10 cellular contexts compared by ENCODE assay signal in the genomic region with DNA sequence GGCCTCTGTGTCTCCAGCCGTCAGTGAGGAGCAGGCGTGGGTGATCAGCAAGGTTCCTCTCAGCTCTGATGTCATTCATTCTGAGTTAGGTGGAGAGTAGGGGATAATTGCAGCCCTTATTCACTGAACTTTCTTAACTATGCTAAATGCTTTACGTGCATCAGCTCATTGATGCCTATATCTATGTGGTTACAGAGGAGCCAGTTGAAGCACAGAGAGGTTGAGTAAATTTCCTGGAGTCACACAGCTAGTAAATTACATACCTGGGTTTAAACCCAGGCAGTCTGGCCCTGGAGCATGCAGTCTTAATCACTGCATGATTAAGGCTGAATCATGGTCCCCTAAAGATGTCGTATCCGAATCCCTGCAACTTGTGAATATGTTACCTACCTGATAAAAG.
DNase-seq lines count a peak whose midpoint lies in the region; ATAC-seq and TF ChIP-seq lines count a peak whose summit lies in the region.
"Had no signal": no experiment of that assay in that cellular context is flagged by ENCODE, and none has a peak within 500 bp of the region (broad histone marks: within the 10 kb centered on the region; RNA-seq: fewer than 3 reads in every experiment).

No MANE protein-coding gene starts in this region.

- peak overlapping the region; percentile 62 for H3K4me2 ChIP-seq in PC-3 (ENCODE audit: low read length)

- H3K79me2 ChIP-seq in PC-3 (ENCODE audit: low read length), result no peaks in the 10 kb centered on the region

- H3K36me3 Mint-ChIP-seq in effector memory CD8-positive, alpha-beta T cell (ENCODE audit: insufficient read depth), result peaks cover 25% of the 10 kb centered on the region
- no peaks in the 10 kb centered on the region for H3K36me3 Mint-ChIP-seq in Calu3 (ENCODE audit: insufficient read depth, unreplicated experiment)

- POLR2A ChIA-PET in PC-3 (lab: Charles Lee; ENCODE audit: unreplicated experiment), result no interaction called here

- CTCF ChIA-PET in PC-3 (lab: Charles Lee) (no interaction called here), Calu3 (lab: Charles Lee) (no interaction called here)

- H3K4me3 Mint-ChIP-seq in effector memory CD8-positive, alpha-beta T cell, result peak overlapping the region; percentile 82 to 87
- no peak overlapping the region for H3K4me3 Mint-ChIP-seq in Calu3 (ENCODE audit: low read depth, unreplicated experiment)
- H3K4me3 Mint-ChIP-seq: dendritic cell treated with granulocyte-macrophage colony-stimulating factor and Interleukin-4, amounts not matched to agents 40 ng/mL and 50 ng/mL, for 4 days had no signal

- peaks cover 52% of the 10 kb centered on the region for H3K4me1 ChIP-seq in PC-3 (ENCODE audit: insufficient read depth, low read length)

- no peaks in the 10 kb centered on the region for H3K9me2 ChIP-seq in PC-3 (replicated peaks; ENCODE audit: low read length)

- H3K27me3 ChIP-seq in PC-3 (ENCODE audit: low read length), result no peaks in the 10 kb centered on the region

- no TSS peak for BruUV-seq in PC-3 (replicated peaks; lab: Mats Ljungman, UMichigan)
- no TSS peak for BruUV-seq in Calu3 (replicated peaks; lab: Mats Ljungman, UMichigan)

- peak; percentile 69 for ATAC-seq in activated CD4-positive, CD25-positive, alpha-beta regulatory T cell treated with anti-CD3 and anti-CD28 coated beads, Interleukin-2, amount 50 U/mL, for 24 hours
- ATAC-seq in PC-3, result 0 out of 2 replicates have a peak, but pooled peaks have one; percentile 10
- ATAC-seq in effector memory CD8-positive, alpha-beta T cell (replicated peaks), result no peak
- ATAC-seq in stimulated activated naive CD8-positive, alpha-beta T cell treated with anti-CD3 and anti-CD28 coated beads, Interleukin-15, Interleukin-2, amounts not matched to agents 100 U/mL and 50 U/mL, for 24 hours, result peak; percentile 57
- ATAC-seq in esophagus mucosa, result no peak

- intact Hi-C loops in PC-3 (cut with micrococcal nuclease) (loop anchor here (2.0 to 10.0 kb wide), 3 partner anchors 100 to 235 kb away; partner anchors contain the start of genes GRK5 and RGS10), Calu3 (cut with micrococcal nuclease; ENCODE audit: unreplicated experiment) (no loop called here)

- no peaks in the 10 kb centered on the region for H3K9me3 ChIP-seq in PC-3 (ENCODE audit: low read length)

- no peaks in the 10 kb centered on the region for H3K27me3 Mint-ChIP-seq in effector memory CD8-positive, alpha-beta T cell
- peaks cover 13% of the 10 kb centered on the region for H3K27me3 Mint-ChIP-seq in Calu3 (ENCODE audit: unreplicated experiment)
- H3K27me3 Mint-ChIP-seq: progenitor cell of endocrine pancreas had no signal

- H3K27ac ChIP-seq in PC-3 (ENCODE audit: low read length), result peak overlapping the region; percentile 65

- peaks cover 5% of the 10 kb centered on the region for H3F3A ChIP-seq in PC-3 (ENCODE audit: low read length, unreplicated experiment)

- TF ChIP-seq CTCF in PC-3 (conservative IDR thresholded peaks at IDR 0.05; ENCODE audit: low read depth, low read length) (no peak), Calu3 (IDR thresholded peaks at IDR 0.05; ENCODE audit: unreplicated experiment) (no peak)

- H3K4me1 Mint-ChIP-seq in effector memory CD8-positive, alpha-beta T cell (ENCODE audit: low read depth in 2 of 2), result peaks cover 52 to 60% of the 10 kb centered on the region in 2 donors
- no peaks in the 10 kb centered on the region for H3K4me1 Mint-ChIP-seq in Calu3 (ENCODE audit: low read depth, unreplicated experiment)

- no peaks in the 10 kb centered on the region for H3K36me3 ChIP-seq in PC-3 (ENCODE audit: low read depth, low read length)

- peak overlapping the region; percentile 98 to 99 for H3K27ac Mint-ChIP-seq in effector memory CD8-positive, alpha-beta T cell
- no peak overlapping the region for H3K27ac Mint-ChIP-seq in Calu3 (ENCODE audit: unreplicated experiment)
- H3K27ac Mint-ChIP-seq: dendritic cell treated with granulocyte-macrophage colony-stimulating factor and Interleukin-4, amounts not matched to agents 40 ng/mL and 50 ng/mL, for 4 days; progenitor cell of endocrine pancreas had no signal

- no peak overlapping the region for H2AFZ ChIP-seq in PC-3 (ENCODE audit: low read length)

- DNase-seq in activated CD4-positive, CD25-positive, alpha-beta regulatory T cell (lab: John Stamatoyannopoulos, UW), result no peak
- DNase-seq in PC-3 (peak; percentile 55), NCI-H1436 treated with DMSO at 0.1 percent for 48 hours (lab: John Stamatoyannopoulos, UW) (no peak), Calu3 (no peak)
- no peak for DNase-seq in effector memory CD8-positive, alpha-beta T cell
- no peak for DNase-seq in stimulated activated naive CD8-positive, alpha-beta T cell treated with anti-CD3 and anti-CD28 coated beads, Interleukin-15, Interleukin-2, amounts not matched to agents 100 U/mL and 50 U/mL, for 24 hours

- no peak overlapping the region for H3K4me3 ChIP-seq in PC-3 (ENCODE audit: low read length)

- no peaks in the 10 kb centered on the region for H3K9me3 Mint-ChIP-seq in effector memory CD8-positive, alpha-beta T cell
- H3K9me3 Mint-ChIP-seq in Calu3 (ENCODE audit: low read depth, unreplicated experiment), result no peaks in the 10 kb centered on the region
- H3K9me3 Mint-ChIP-seq: dendritic cell treated with granulocyte-macrophage colony-stimulating factor and Interleukin-4, amounts not matched to agents 40 ng/mL and 50 ng/mL, for 4 days had no signal

- no peaks in the 10 kb centered on the region for H4K20me1 ChIP-seq in PC-3 (ENCODE audit: low read length)

- no peak overlapping the region for H3K9ac ChIP-seq in PC-3 (ENCODE audit: low read length)

Comparison
In these comparisons a context has a peak if more than half of its experiments do, and no peak if none do; other contexts are left out.
1. ATAC-seq: peak in activated CD4-positive, CD25-positive, alpha-beta regulatory T cell treated with anti-CD3 and anti-CD28 coated beads, Interleukin-2, amount 50 U/mL, for 24 hours (2 of 2), PC-3 (single experiment) and stimulated activated naive CD8-positive, alpha-beta T cell treated with anti-CD3 and anti-CD28 coated beads, Interleukin-15, Interleukin-2, amounts not matched to agents 100 U/mL and 50 U/mL, for 24 hours (single experiment); none in effector memory CD8-positive, alpha-beta T cell (single experiment) and esophagus mucosa (single experiment).